ENCODE assay signal across 23 cellular contexts in genomic region chr2:150676747-150677382, GRCh38.
DNase-seq lines count a peak whose midpoint lies in the region; ATAC-seq and TF ChIP-seq lines count a peak whose summit lies in the region.
"Had no signal": no experiment of that assay in that cellular context is flagged by ENCODE, and none has a peak within 500 bp of the region (broad histone marks: within the 10 kb centered on the region; RNA-seq: fewer than 3 reads in every experiment).

No MANE protein-coding gene starts in this region.

- no peaks in the 10 kb centered on the region for H3K79me1 ChIP-seq in trophoblast cell (ENCODE audit: low read length)

- no peak overlapping the region for H2BK12ac ChIP-seq in trophoblast cell (ENCODE audit: low read length)

- peak; percentile 18 for DNase-seq in iPS-NIHi7 (ENCODE audit: extremely low spot score)
- DNase-seq in trophoblast cell: peak; percentile 3 to 49
- DNase-seq in Peyer's patch: no peak
- DNase-seq: C1 segment of cervical spinal cord; CD4-positive, alpha-beta memory T cell; DMS53; KG1; MM.1S; NCI-H2029; NCI-H446; NCI-H524 treated with DMSO at 0.1 percent for 48 hours; NCI-H82; NK-92 treated with Interleukin-12 subunit alpha and Interleukin-12 subunit beta, amount 100 ng/mL, for 24 hours; PC-3; SJCRH30 had no signal

- no peak overlapping the region for H3K18ac ChIP-seq in trophoblast cell (ENCODE audit: low read length)

- H3K4me3 Mint-ChIP-seq in stimulated activated memory B cell treated with anti-CD40 and anti-IgM and Interleukin-4, amounts not matched to agents 10 μg/mL and 1 μg/mL and 100 μg/mL, for 72 hours: no peak overlapping the region
- H3K4me3 Mint-ChIP-seq: CD4-positive, alpha-beta memory T cell had no signal

- H3K27me3 ChIP-seq in HUES64 (ENCODE audit: insufficient read depth, low read length) (no peaks in the 10 kb centered on the region), trophoblast cell (ENCODE audit: insufficient read depth, low read length) (no peaks in the 10 kb centered on the region), Peyer's patch (no peaks in the 10 kb centered on the region)
- H3K27me3 ChIP-seq: SJCRH30 had no signal

- 87% methylated on average over 3 of the region's 3 CpGs for WGBS in HUES64
- no CpG with 5 or more reads among the region's 3 CpGs for WGBS in trophoblast cell (ENCODE audit: extremely low coverage, insufficient coverage, insufficient read length)

- H3K9me3 ChIP-seq in HUES64 (ENCODE audit: insufficient read depth, low read depth, low read length): no peaks in the 10 kb centered on the region
- H3K9me3 ChIP-seq in trophoblast cell (ENCODE audit: insufficient read depth, low read depth, low read length): no peaks in the 10 kb centered on the region
- H3K9me3 ChIP-seq in Peyer's patch: no peaks in the 10 kb centered on the region

- no peak overlapping the region for H3K27ac Mint-ChIP-seq in stimulated activated memory B cell treated with anti-CD40 and anti-IgM and Interleukin-4, amounts not matched to agents 10 μg/mL and 1 μg/mL and 100 μg/mL, for 72 hours
- H3K27ac Mint-ChIP-seq: CD4-positive, alpha-beta memory T cell had no signal

- H3K36me3 Mint-ChIP-seq in stimulated activated memory B cell treated with anti-CD40 and anti-IgM and Interleukin-4, amounts not matched to agents 10 μg/mL and 1 μg/mL and 100 μg/mL, for 72 hours: no peaks in the 10 kb centered on the region
- H3K36me3 Mint-ChIP-seq: CD4-positive, alpha-beta memory T cell had no signal

- H3K14ac ChIP-seq in trophoblast cell (ENCODE audit: low read length): no peak overlapping the region

- no peak overlapping the region for H2BK120ac ChIP-seq in trophoblast cell (ENCODE audit: insufficient read depth, low read length, poor library complexity)

- ATAC-seq in HG03442 (IDR thresholded peaks at IDR 0.05; ENCODE audit: unreplicated experiment): no peak
- ATAC-seq in stimulated activated memory B cell treated with anti-CD40 and anti-IgM and Interleukin-4, amounts not matched to agents 10 μg/mL and 1 μg/mL and 100 μg/mL, for 72 hours: no peak
- ATAC-seq: HCT116, PC-3, Right ventricle myocardium inferior, SK-N-SH treated with all-trans-retinoic acid at 6 μM for 48 hours had no signal

- H3K4me3 ChIP-seq in HUES64 (ENCODE audit: low read length) (no peak overlapping the region), trophoblast cell (ENCODE audit: low read depth, low read length) (no peak overlapping the region), Peyer's patch (no peak overlapping the region)
- H3K4me3 ChIP-seq: SJCRH30 had no signal

- H2AK5ac ChIP-seq in trophoblast cell (ENCODE audit: low read length): no peak overlapping the region

- H3K23ac ChIP-seq in trophoblast cell (ENCODE audit: low read length): no peak overlapping the region

- H3K36me3 ChIP-seq in HUES64 (ENCODE audit: insufficient read depth, low read length) (no peaks in the 10 kb centered on the region), trophoblast cell (ENCODE audit: control insufficient read depth in 1 of 2, insufficient read depth in 2 of 2, low read length in 2 of 2) (no peaks in the 10 kb centered on the region), Peyer's patch (no peaks in the 10 kb centered on the region)
- H3K36me3 ChIP-seq: SJCRH30 had no signal

- H3K79me2 ChIP-seq in trophoblast cell (ENCODE audit: control insufficient read depth, insufficient read depth, low read length, poor library complexity): no peaks in the 10 kb centered on the region

- no peak overlapping the region for H4K12ac ChIP-seq in trophoblast cell (ENCODE audit: low read depth, low read length)

- H3K9me3 Mint-ChIP-seq in stimulated activated memory B cell treated with anti-CD40 and anti-IgM and Interleukin-4, amounts not matched to agents 10 μg/mL and 1 μg/mL and 100 μg/mL, for 72 hours: peaks cover 12% of the 10 kb centered on the region

- H3K4ac ChIP-seq in trophoblast cell (ENCODE audit: low read depth, low read length): no peak overlapping the region

- no peak overlapping the region for H2AFZ ChIP-seq in trophoblast cell (ENCODE audit: insufficient read depth, low read length, poor library complexity)

- H3K4me1 ChIP-seq in HUES64 (ENCODE audit: insufficient read depth, low read length) (peaks cover 11% of the 10 kb centered on the region), trophoblast cell (ENCODE audit: control insufficient read depth in 1 of 2, insufficient read depth in 2 of 2, low read length in 2 of 2) (peaks cover 0 to 3% of the 10 kb centered on the region in 2 experiments), Peyer's patch (no peaks in the 10 kb centered on the region)

- TF ChIP-seq CTCF in VCaP (conservative IDR thresholded peaks at IDR 0.05) (no peak), Peyer's patch (IDR thresholded peaks at IDR 0.05) (no peak)

- no peak overlapping the region for H4K8ac ChIP-seq in trophoblast cell (ENCODE audit: low read depth, low read length)

- no peak overlapping the region for H3K4me2 ChIP-seq in trophoblast cell (ENCODE audit: low read length)

- peak overlapping the region; percentile 15; the same call in 1 of the 2 replicates for H3K27ac ChIP-seq in HUES64 (ENCODE audit: low read depth, low read length)
- peak overlapping the region; percentile 57 for H3K27ac ChIP-seq in VCaP
- no peak overlapping the region for H3K27ac ChIP-seq in trophoblast cell (ENCODE audit: low read depth, low read length)
- no peak overlapping the region for H3K27ac ChIP-seq in Peyer's patch
- H3K27ac ChIP-seq: HL-60, SJCRH30 had no signal

- no peak overlapping the region for H4K91ac ChIP-seq in trophoblast cell (ENCODE audit: low read depth, low read length)

- no peaks in the 10 kb centered on the region for H3K27me3 Mint-ChIP-seq in stimulated activated memory B cell treated with anti-CD40 and anti-IgM and Interleukin-4, amounts not matched to agents 10 μg/mL and 1 μg/mL and 100 μg/mL, for 72 hours
- H3K27me3 Mint-ChIP-seq: CD4-positive, alpha-beta memory T cell had no signal

- no peaks in the 10 kb centered on the region for H3K4me1 Mint-ChIP-seq in stimulated activated memory B cell treated with anti-CD40 and anti-IgM and Interleukin-4, amounts not matched to agents 10 μg/mL and 1 μg/mL and 100 μg/mL, for 72 hours
- H3K4me1 Mint-ChIP-seq: CD4-positive, alpha-beta memory T cell had no signal

- no peak overlapping the region for H3K9ac ChIP-seq in HUES64 (ENCODE audit: low read depth, low read length)
- no peak overlapping the region for H3K9ac ChIP-seq in trophoblast cell (ENCODE audit: low read length)

- no peak for TF ChIP-seq POLR2A in Peyer's patch (IDR thresholded peaks at IDR 0.05)

- no peak overlapping the region for H2BK5ac ChIP-seq in trophoblast cell (ENCODE audit: low read depth, low read length, poor library complexity)

Comparison
In these comparisons a context has a peak if more than half of its experiments do, and no peak if none do; other contexts are left out.
1. H3K27ac ChIP-seq: peak in HUES64 (single experiment) and VCaP (single experiment); none in trophoblast cell (single experiment) and Peyer's patch (0 of 4).
2. DNase-seq: peak in iPS-NIHi7 (single experiment) and trophoblast cell (2 of 2); none in Peyer's patch (0 of 3).